ENCODE assay signal across 31 cellular contexts in the genomic region with DNA sequence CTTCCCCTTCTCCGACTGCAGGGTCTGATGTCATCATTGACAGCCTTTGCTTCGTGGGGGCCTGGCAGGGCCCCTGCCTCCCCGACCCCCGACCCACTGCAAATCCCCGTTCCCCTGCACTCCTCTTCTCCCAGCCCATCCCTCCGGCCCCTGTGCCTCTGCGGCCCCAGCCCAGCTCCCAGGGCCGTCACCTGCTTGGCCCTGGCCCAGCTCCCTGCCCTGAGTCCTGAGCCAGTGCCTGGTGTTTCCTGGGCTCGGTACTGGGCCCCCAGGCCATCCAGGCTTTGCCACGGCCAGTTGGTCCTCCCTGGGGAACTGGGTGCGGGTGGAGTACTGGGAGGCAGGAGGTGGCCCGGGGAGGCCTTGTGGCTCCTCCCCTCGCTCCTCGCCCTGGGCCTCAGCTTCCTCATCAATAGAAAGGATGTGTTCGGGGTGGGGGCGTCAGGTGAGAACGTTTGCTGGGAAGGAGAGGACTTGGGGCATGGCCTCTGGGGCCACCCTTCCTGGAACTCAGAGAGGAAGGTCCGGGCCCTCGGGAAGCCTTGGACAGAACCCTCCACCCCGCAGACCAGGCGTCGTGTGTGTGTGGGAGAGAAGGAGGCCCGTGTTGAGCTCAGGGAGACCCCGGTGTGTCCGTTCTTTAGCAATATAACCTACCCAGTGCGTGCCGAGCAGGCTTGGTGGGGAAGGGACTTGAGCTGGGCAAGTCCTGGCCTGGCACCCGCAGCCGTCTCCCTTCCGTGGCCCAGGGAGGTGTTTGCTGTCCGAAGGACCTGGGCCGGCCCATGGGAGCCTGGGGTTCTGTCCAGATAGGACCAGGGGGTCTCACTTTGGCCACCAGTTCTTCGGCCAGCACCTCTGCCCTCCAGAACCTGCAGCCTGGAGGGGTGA. TPM values are rescaled to one million over a fixed set of nuclear protein-coding genes. Genes with fewer than 3 reads are reported as not detected.
"Had no signal": no experiment of that assay in that cellular context is flagged by ENCODE, and none has a peak within 500 bp of the region (broad histone marks: within the 10 kb centered on the region; RNA-seq: fewer than 3 reads in every experiment).

No MANE protein-coding gene starts in this region.

- ATAC-seq: activated CD8-positive, alpha-beta memory T cell treated with anti-CD3 and anti-CD28 coated beads, Interleukin-2, amount 10 ng/mL, durations not matched to agents 7 days and 5 days; activated CD8-positive, alpha-beta T cell treated with anti-CD3 and anti-CD28 coated beads, Interleukin-2, amount 10 ng/mL, durations not matched to agents 7 days and 5 days; body of pancreas; sciatic nerve; stimulated activated naive CD8-positive, alpha-beta T cell treated with anti-CD3 and anti-CD28 coated beads, Interleukin-15, amount 100 ng/mL, for 72 hours; T-helper 17 cell had no signal

- H3K36me3 Mint-ChIP-seq: activated naive CD8-positive, alpha-beta T cell had no signal

- H3K4me3 Mint-ChIP-seq: activated CD8-positive, alpha-beta memory T cell treated with anti-CD3 and anti-CD28 coated beads, Interleukin-2, amount 10 ng/mL, durations not matched to agents 7 days and 5 days; activated CD8-positive, alpha-beta T cell treated with anti-CD3 and anti-CD28 coated beads, Interleukin-2, amount 10 ng/mL, durations not matched to agents 7 days and 5 days; activated naive CD8-positive, alpha-beta T cell; nephron; stimulated activated naive CD8-positive, alpha-beta T cell treated with anti-CD3 and anti-CD28 coated beads, Interleukin-15, amount 100 ng/mL, for 72 hours; T-helper 17 cell; type B pancreatic cell had no signal

- H3K27ac ChIP-seq: adrenal gland, body of pancreas, cardiac muscle cell, colonic mucosa, epithelial cell of prostate, esophagus squamous epithelium, neutrophil, ovary, skin epidermis, vagina had no signal

- H3K27ac Mint-ChIP-seq: activated CD8-positive, alpha-beta memory T cell treated with anti-CD3 and anti-CD28 coated beads, Interleukin-2, amount 10 ng/mL, durations not matched to agents 7 days and 5 days; activated CD8-positive, alpha-beta T cell treated with anti-CD3 and anti-CD28 coated beads, Interleukin-2, amount 10 ng/mL, durations not matched to agents 7 days and 5 days; activated naive CD8-positive, alpha-beta T cell; activated T-helper 2 cell treated with anti-CD3 and anti-CD28 coated beads, Interferon-gamma antibody, Interleukin-2, Interleukin-4, amounts not matched to agents 10 μg/mL and 5 μg/mL and 100 μg/mL, durations not matched to agents 14 hours and 24 hours and 36 hours; nephron; progenitor cell of endocrine pancreas; T-helper 17 cell; type B pancreatic cell had no signal

- DNase-seq: activated CD4-positive, alpha-beta T cell treated with anti-CD3 and anti-CD28 coated beads for 1 hour; activated CD8-positive, alpha-beta memory T cell treated with anti-CD3 and anti-CD28 coated beads, Interleukin-2, amount 10 ng/mL, durations not matched to agents 7 days and 5 days; activated CD8-positive, alpha-beta T cell treated with anti-CD3 and anti-CD28 coated beads, Interleukin-2, amount 10 ng/mL, durations not matched to agents 7 days and 5 days; activated T-cell treated with anti-CD3 and anti-CD28 coated beads, Interleukin-2, amount 50 U/mL, for 48 hours; adrenal gland; aorta; body of pancreas; cerebellar nuclear complex; colonic mucosa; effector CD8-positive, alpha-beta T cell; esophagus squamous epithelium; mammary epithelial cell; ovary; stimulated activated CD4-positive, alpha-beta T cell treated with anti-CD3 and anti-CD28 coated beads, Interleukin-12 subunit alpha, Interleukin-12 subunit beta, amount 100 ng/mL, for 4 hours; stimulated activated CD4-positive, alpha-beta T cell treated with anti-CD3 and anti-CD28 coated beads, Interleukin-4, amount 100 ng/mL, for 1 hour; stimulated activated naive CD8-positive, alpha-beta T cell treated with anti-CD3 and anti-CD28 coated beads, Interleukin-15, amount 100 ng/mL, for 72 hours; substantia nigra; T-helper 17 cell; T1000 had no signal

- H3K27me3 ChIP-seq: adrenal gland, body of pancreas, cardiac muscle cell, colonic mucosa, esophagus squamous epithelium, neutrophil, ovary, vagina had no signal

- H3K4me3 ChIP-seq: adrenal gland, body of pancreas, cardiac muscle cell, colonic mucosa, esophagus squamous epithelium, ovary, skin epidermis, vagina had no signal

- H3K9me3 Mint-ChIP-seq: activated T-helper 2 cell treated with anti-CD3 and anti-CD28 coated beads, Interferon-gamma antibody, Interleukin-2, Interleukin-4, amounts not matched to agents 10 μg/mL and 5 μg/mL and 100 μg/mL, durations not matched to agents 14 hours and 24 hours and 36 hours; nephron; stimulated activated naive CD8-positive, alpha-beta T cell treated with anti-CD3 and anti-CD28 coated beads, Interleukin-15, amount 100 ng/mL, for 72 hours; type B pancreatic cell had no signal

- H3K27me3 Mint-ChIP-seq: activated CD8-positive, alpha-beta memory T cell treated with anti-CD3 and anti-CD28 coated beads, Interleukin-2, amount 10 ng/mL, durations not matched to agents 7 days and 5 days; activated naive CD8-positive, alpha-beta T cell; progenitor cell of endocrine pancreas; stimulated activated naive CD8-positive, alpha-beta T cell treated with anti-CD3 and anti-CD28 coated beads, Interleukin-15, amount 100 ng/mL, for 72 hours; T-helper 17 cell; type B pancreatic cell had no signal

- H3K4me1 Mint-ChIP-seq: nephron; stimulated activated naive CD8-positive, alpha-beta T cell treated with anti-CD3 and anti-CD28 coated beads, Interleukin-15, amount 100 ng/mL, for 72 hours had no signal

- H3K9me3 ChIP-seq: adrenal gland, body of pancreas, colonic mucosa, esophagus squamous epithelium, neutrophil, ovary, vagina had no signal

- H3K4me1 ChIP-seq: adrenal gland, body of pancreas, colonic mucosa, esophagus squamous epithelium, vagina had no signal

- H3K36me3 ChIP-seq: ovary had no signal

RNA-seq across cellular contexts. Expression of a gene that starts 15.9 kb away (rescaled TPM):
- total RNA-seq: activated CD8-positive, alpha-beta memory T cell treated with anti-CD3 and anti-CD28 coated beads, Interleukin-2, amount 10 ng/mL, durations not matched to agents 7 days and 5 days; aorta; dermis microvascular lymphatic vessel endothelial cell; esophagus squamous epithelium; vagina had no signal

RNA-seq across cellular contexts. Expression of a gene that starts 30.0 kb away (rescaled TPM):
- total RNA-seq: cardiac muscle cell, progenitor cell of endocrine pancreas, vagina had no signal
- polyA plus RNA-seq: cardiac muscle cell had no signal
